In the genomic region with DNA sequence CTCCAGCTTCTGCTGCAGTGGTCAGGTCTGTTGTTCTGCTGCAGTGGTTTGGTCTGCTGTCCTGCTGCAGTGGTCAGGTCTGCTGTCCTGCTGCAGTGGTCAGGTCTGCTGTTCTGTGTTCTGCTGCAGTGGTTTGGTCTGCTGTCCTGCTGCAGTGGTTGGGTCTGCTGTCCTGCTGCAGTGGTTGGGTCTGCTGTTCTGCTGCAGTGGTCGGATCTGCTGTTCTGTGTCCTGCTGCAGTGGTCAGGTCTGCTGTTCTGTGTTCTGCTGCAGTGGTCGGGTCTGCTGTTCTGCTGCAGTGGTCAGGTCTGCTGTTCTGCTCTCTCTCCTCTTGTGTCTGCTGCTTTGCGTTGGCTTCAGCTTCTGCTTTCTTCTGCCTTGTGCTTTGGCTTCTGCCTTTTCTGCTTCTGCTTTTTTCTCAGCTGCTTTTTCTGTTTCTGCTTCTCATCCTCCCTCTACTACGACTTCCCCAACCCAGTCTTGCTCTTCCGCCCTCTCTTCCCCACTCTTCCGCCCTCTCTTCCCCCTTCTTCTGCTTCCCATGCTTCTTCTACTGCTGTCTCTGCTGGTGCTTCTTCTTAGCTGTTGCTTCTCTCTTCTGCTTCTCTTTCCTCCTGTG, we compare ENCODE assay signal across 19 cellular contexts. TPM values are rescaled to one million over a fixed set of nuclear protein-coding genes. Genes with fewer than 3 reads are reported as not detected.
DNase-seq lines count a peak whose midpoint lies in the region; ATAC-seq lines count a peak whose summit lies in the region.
"Had no signal": no experiment of that assay in that cellular context is flagged by ENCODE, and none has a peak within 500 bp of the region (broad histone marks: within the 10 kb centered on the region; RNA-seq: fewer than 3 reads in every experiment).

No MANE protein-coding gene starts in this region.

- no peak overlapping the region for H3K4me3 Mint-ChIP-seq in T-helper 17 cell
- no peak overlapping the region for H3K4me3 Mint-ChIP-seq in naive B cell
- H3K4me3 Mint-ChIP-seq: activated naive CD4-positive, alpha-beta T cell treated with anti-CD3 and anti-CD28 coated beads, Interleukin-2, amount 50 U/mL, for 24 hours; dendritic cell treated with granulocyte-macrophage colony-stimulating factor and Interleukin-4, amounts not matched to agents 40 ng/mL and 50 ng/mL, for 4 days had no signal

- H3K36me3 Mint-ChIP-seq in T-helper 17 cell (ENCODE audit: low read depth) (peaks cover 2% of the 10 kb centered on the region), naive B cell (no peaks in the 10 kb centered on the region)

- H3K4me1 Mint-ChIP-seq in T-helper 17 cell (peaks cover 2% of the 10 kb centered on the region), naive B cell (peaks cover 11 to 24% (median 14%) of the 10 kb centered on the region in 3 donors)
- H3K4me1 Mint-ChIP-seq: activated naive CD4-positive, alpha-beta T cell treated with anti-CD3 and anti-CD28 coated beads, Interleukin-2, amount 50 U/mL, for 24 hours had no signal

- H3K27ac Mint-ChIP-seq in T-helper 17 cell (no peak overlapping the region), naive B cell (no peak overlapping the region)
- H3K27ac Mint-ChIP-seq: activated naive CD4-positive, alpha-beta T cell treated with anti-CD3 and anti-CD28 coated beads, Interleukin-2, amount 50 U/mL, for 24 hours; dendritic cell treated with granulocyte-macrophage colony-stimulating factor and Interleukin-4, amounts not matched to agents 40 ng/mL and 50 ng/mL, for 4 days had no signal

- DNase-seq in GDM1 (lab: John Stamatoyannopoulos, UW) (peak; percentile 83), NAMALWA (ENCODE audit: low spot score) (peak; percentile 84), T-helper 17 cell (no peak), naive B cell (peak; percentile 82), NCI-H524 (lab: John Stamatoyannopoulos, UW) (no peak)
- DNase-seq in activated naive CD4-positive, alpha-beta T cell (lab: John Stamatoyannopoulos, UW), result no peak
- no peak for DNase-seq in activated effector memory CD4-positive, alpha-beta T cell treated with anti-CD3 and anti-CD28 coated beads, Interleukin-2, amount 50 U/mL, for 16 hours
- DNase-seq: body of pancreas; esophagus squamous epithelium; head of caudate nucleus; NCI-H146; NCI-H446; posterior cingulate gyrus; small intestine; stimulated activated naive CD8-positive, alpha-beta T cell treated with anti-CD3 and anti-CD28 coated beads, Interleukin-15, Interleukin-2, amounts not matched to agents 100 U/mL and 50 U/mL, for 24 hours had no signal

- peaks cover 0 to 11% (median 2%) of the 10 kb centered on the region in 7 donors for H3K9me3 Mint-ChIP-seq in naive B cell
- H3K9me3 Mint-ChIP-seq: activated naive CD4-positive, alpha-beta T cell treated with anti-CD3 and anti-CD28 coated beads, Interleukin-2, amount 50 U/mL, for 24 hours; dendritic cell treated with granulocyte-macrophage colony-stimulating factor and Interleukin-4, amounts not matched to agents 40 ng/mL and 50 ng/mL, for 4 days had no signal

- H3K9me3 ChIP-seq in T-helper 17 cell (ENCODE audit: control insufficient read depth, low read length, poor library complexity, severe bottlenecking), result no peaks in the 10 kb centered on the region
- H3K9me3 ChIP-seq: body of pancreas had no signal

- ATAC-seq in T-helper 17 cell, result peak; percentile 46
- peak; percentile 67 to 69 for ATAC-seq in naive B cell (ENCODE audit: low read depth in 2 of 2)
- ATAC-seq in GM18907 (IDR thresholded peaks at IDR 0.05; ENCODE audit: unreplicated experiment), result no peak
- ATAC-seq: body of pancreas, K562 had no signal

- peaks cover 58% of the 10 kb centered on the region for H3K27me3 Mint-ChIP-seq in T-helper 17 cell
- H3K27me3 Mint-ChIP-seq in naive B cell, result no peaks in the 10 kb centered on the region

RNA-seq across cellular contexts. Expression of a gene that starts 50.7 kb away (rescaled TPM):
- total RNA-seq in T-helper 17 cell, result 1 to 10 TPM; 2.9 to 5.5 TPM
- polyA plus RNA-seq in naive B cell (ENCODE audit: low read depth in 6 of 6), result 10 to 100 TPM; 15.4 to 69.3 (median 35.4) TPM

Comparison
In these comparisons a context has a peak if more than half of its experiments do, and no peak if none do; other contexts are left out.
1. DNase-seq: peak in GDM1 (single experiment), NAMALWA (single experiment) and naive B cell (single experiment); none in T-helper 17 cell (0 of 3), activated naive CD4-positive, alpha-beta T cell (0 of 4), NCI-H524 (0 of 2) and activated effector memory CD4-positive, alpha-beta T cell treated with anti-CD3 and anti-CD28 coated beads, Interleukin-2, amount 50 U/mL, for 16 hours (single experiment).